1 cellular context compared by ENCODE assay signal in genomic region chr12:110941391-110941790, GRCh38.
TF ChIP-seq lines count a peak whose summit lies in the region.

No MANE protein-coding gene starts in this region.

TF ChIP-seq in HEK293, 187 proteins besides CTCF, POLR2A, EP300 and RAD21 (continued from another document):
- TF ChIP-seq, protein P1, sequence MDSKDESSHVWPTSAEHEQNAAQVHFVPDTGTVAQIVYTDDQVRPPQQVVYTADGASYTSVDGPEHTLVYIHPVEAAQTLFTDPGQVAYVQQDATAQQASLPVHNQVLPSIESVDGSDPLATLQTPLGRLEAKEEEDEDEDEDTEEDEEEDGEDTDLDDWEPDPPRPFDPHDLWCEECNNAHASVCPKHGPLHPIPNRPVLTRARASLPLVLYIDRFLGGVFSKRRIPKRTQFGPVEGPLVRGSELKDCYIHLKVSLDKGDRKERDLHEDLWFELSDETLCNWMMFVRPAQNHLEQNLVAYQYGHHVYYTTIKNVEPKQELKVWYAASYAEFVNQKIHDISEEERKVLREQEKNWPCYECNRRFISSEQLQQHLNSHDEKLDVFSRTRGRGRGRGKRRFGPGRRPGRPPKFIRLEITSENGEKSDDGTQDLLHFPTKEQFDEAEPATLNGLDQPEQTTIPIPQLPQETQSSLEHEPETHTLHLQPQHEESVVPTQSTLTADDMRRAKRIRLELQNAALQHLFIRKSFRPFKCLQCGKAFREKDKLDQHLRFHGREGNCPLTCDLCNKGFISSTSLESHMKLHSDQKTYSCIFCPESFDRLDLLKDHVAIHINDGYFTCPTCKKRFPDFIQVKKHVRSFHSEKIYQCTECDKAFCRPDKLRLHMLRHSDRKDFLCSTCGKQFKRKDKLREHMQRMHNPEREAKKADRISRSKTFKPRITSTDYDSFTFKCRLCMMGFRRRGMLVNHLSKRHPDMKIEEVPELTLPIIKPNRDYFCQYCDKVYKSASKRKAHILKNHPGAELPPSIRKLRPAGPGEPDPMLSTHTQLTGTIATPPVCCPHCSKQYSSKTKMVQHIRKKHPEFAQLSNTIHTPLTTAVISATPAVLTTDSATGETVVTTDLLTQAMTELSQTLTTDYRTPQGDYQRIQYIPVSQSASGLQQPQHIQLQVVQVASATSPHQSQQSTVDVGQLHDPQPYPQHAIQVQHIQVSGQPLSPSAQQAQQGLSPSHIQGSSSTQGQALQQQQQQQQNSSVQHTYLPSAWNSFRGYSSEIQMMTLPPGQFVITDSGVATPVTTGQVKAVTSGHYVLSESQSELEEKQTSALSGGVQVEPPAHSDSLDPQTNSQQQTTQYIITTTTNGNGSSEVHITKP (tag by site-specific recombination; IDR thresholded peaks at IDR 0.05) = 0 out of 2 replicates have a peak, but pooled peaks have one; percentile 18
- TF ChIP-seq ZNF558 (tag by site-specific recombination; IDR thresholded peaks at IDR 0.05) = no peak
- no peak for TF ChIP-seq ZNF335 (tag by site-specific recombination; conservative IDR thresholded peaks at IDR 0.05)
- TF ChIP-seq, protein P2, sequence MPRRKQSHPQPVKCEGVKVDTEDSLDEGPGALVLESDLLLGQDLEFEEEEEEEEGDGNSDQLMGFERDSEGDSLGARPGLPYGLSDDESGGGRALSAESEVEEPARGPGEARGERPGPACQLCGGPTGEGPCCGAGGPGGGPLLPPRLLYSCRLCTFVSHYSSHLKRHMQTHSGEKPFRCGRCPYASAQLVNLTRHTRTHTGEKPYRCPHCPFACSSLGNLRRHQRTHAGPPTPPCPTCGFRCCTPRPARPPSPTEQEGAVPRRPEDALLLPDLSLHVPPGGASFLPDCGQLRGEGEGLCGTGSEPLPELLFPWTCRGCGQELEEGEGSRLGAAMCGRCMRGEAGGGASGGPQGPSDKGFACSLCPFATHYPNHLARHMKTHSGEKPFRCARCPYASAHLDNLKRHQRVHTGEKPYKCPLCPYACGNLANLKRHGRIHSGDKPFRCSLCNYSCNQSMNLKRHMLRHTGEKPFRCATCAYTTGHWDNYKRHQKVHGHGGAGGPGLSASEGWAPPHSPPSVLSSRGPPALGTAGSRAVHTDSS (tag by site-specific recombination; IDR thresholded peaks at IDR 0.05) = no peak
- no peak for TF ChIP-seq KLF7 (tag by site-specific recombination; IDR thresholded peaks at IDR 0.05; ENCODE audit: borderline replicate concordance)
TF ChIP-seq in HEK293: peak in this region for 1.
